ENCODE assay signal across 8 cellular contexts in genomic region chrX:118974908-118975671, GRCh38. TPM values are rescaled to one million over a fixed set of nuclear protein-coding genes. Genes with fewer than 3 reads are reported as not detected.
DNase-seq lines count a peak whose midpoint lies in the region; ATAC-seq and TF ChIP-seq lines count a peak whose summit lies in the region.

No MANE protein-coding gene starts in this region.

- H3K4me1 ChIP-seq in testis = no peaks in the 10 kb centered on the region

- POLR2A ChIA-PET in activated CD4-positive, alpha-beta memory T cell treated with anti-CD3 and anti-CD28 coated beads, Interleukin-2, amount 10 ng/mL, durations not matched to agents 7 days and 5 days (lab: Charles Lee) = no interaction called here

- peak overlapping the region in 1 of 2 donors; percentile 36 for H3K27ac ChIP-seq in testis

- peak overlapping the region; percentile 50 to 59 for H3K4me3 ChIP-seq in testis

- no peaks in the 10 kb centered on the region for H3K9me3 ChIP-seq in testis

- H3K27me3 ChIP-seq in testis = no peaks in the 10 kb centered on the region

- CTCF ChIA-PET in activated CD4-positive, alpha-beta memory T cell treated with anti-CD3 and anti-CD28 coated beads, Interleukin-2, amount 10 ng/mL, durations not matched to agents 7 days and 5 days (lab: Charles Lee) = interaction anchor here (1.4 kb wide), 1 partner anchor 29 kb away, joined by 6 read pairs; no protein-coding TSS in a partner anchor

- no peak for TF ChIP-seq CTCF in testis (IDR thresholded peaks at IDR 0.05)

- H3K4me1 Mint-ChIP-seq in activated CD4-positive, alpha-beta memory T cell treated with anti-CD3 and anti-CD28 coated beads, Interleukin-2, amount 10 ng/mL, durations not matched to agents 7 days and 5 days = peaks cover 15% of the 10 kb centered on the region
- H3K4me1 Mint-ChIP-seq in effector memory CD8-positive, alpha-beta T cell (ENCODE audit: low read depth in 2 of 2) = peaks cover 13 to 14% of the 10 kb centered on the region in 2 donors
- peaks cover 7 to 28% (median 17%) of the 10 kb centered on the region in 3 donors for H3K4me1 Mint-ChIP-seq in naive B cell

- H3K9me3 Mint-ChIP-seq in activated CD4-positive, alpha-beta memory T cell treated with anti-CD3 and anti-CD28 coated beads, Interleukin-2, amount 10 ng/mL, durations not matched to agents 7 days and 5 days = no peaks in the 10 kb centered on the region
- no peaks in the 10 kb centered on the region for H3K9me3 Mint-ChIP-seq in effector memory CD8-positive, alpha-beta T cell
- peaks cover 0 to 4% (median 0%) of the 10 kb centered on the region in 7 donors for H3K9me3 Mint-ChIP-seq in naive B cell

- H3K27ac Mint-ChIP-seq in activated CD4-positive, alpha-beta memory T cell treated with anti-CD3 and anti-CD28 coated beads, Interleukin-2, amount 10 ng/mL, durations not matched to agents 7 days and 5 days = no peak overlapping the region
- H3K27ac Mint-ChIP-seq in effector memory CD8-positive, alpha-beta T cell = peak overlapping the region; percentile 91 to 97
- H3K27ac Mint-ChIP-seq in naive B cell = peak overlapping the region in 4 of 6 donors; percentile 78 to 94 (median 86)

- ATAC-seq in effector memory CD8-positive, alpha-beta T cell (replicated peaks) = peak; percentile 61
- ATAC-seq in naive B cell (ENCODE audit: low read depth in 2 of 2) = peak; percentile 72 to 73

- intact Hi-C loops in testis (cut with DNase I; ENCODE audit: low total_unique reads) = no loop called here

- DNase-seq in NCI-H2196 (lab: John Stamatoyannopoulos, UW; ENCODE audit: unreplicated experiment) = peak; percentile 16
- DNase-seq in NCI-H2196 treated with DMSO at 0.1 percent for 48 hours (lab: John Stamatoyannopoulos, UW; ENCODE audit: unreplicated experiment) = no peak
- DNase-seq in NCI-H1105 treated with DMSO at 0.1 percent for 48 hours (lab: John Stamatoyannopoulos, UW) = peak; percentile 37
- DNase-seq in activated CD4-positive, alpha-beta memory T cell treated with anti-CD3 and anti-CD28 coated beads, Interleukin-2, amount 10 ng/mL, durations not matched to agents 7 days and 5 days = peak; percentile 44
- peak; percentile 29 to 60 (median 50) for DNase-seq in effector memory CD8-positive, alpha-beta T cell
- DNase-seq in naive B cell = peak; percentile 51
- DNase-seq in testis = peak; percentile 28
- no peak for DNase-seq in NK-92 treated with Interleukin-12 subunit alpha and Interleukin-12 subunit beta, amount 100 ng/mL, for 24 hours (lab: John Stamatoyannopoulos, UW)

- no peak for TF ChIP-seq POLR2A in testis (IDR thresholded peaks at IDR 0.05)

- peaks cover 32% of the 10 kb centered on the region for H3K27me3 Mint-ChIP-seq in activated CD4-positive, alpha-beta memory T cell treated with anti-CD3 and anti-CD28 coated beads, Interleukin-2, amount 10 ng/mL, durations not matched to agents 7 days and 5 days
- peaks cover 0 to 7% of the 10 kb centered on the region in 2 donors for H3K27me3 Mint-ChIP-seq in effector memory CD8-positive, alpha-beta T cell
- H3K27me3 Mint-ChIP-seq in naive B cell = peaks cover 21 to 54% (median 36%) of the 10 kb centered on the region in 3 donors

- H3K36me3 Mint-ChIP-seq in activated CD4-positive, alpha-beta memory T cell treated with anti-CD3 and anti-CD28 coated beads, Interleukin-2, amount 10 ng/mL, durations not matched to agents 7 days and 5 days (ENCODE audit: low read depth) = no peaks in the 10 kb centered on the region
- peaks cover 30% of the 10 kb centered on the region for H3K36me3 Mint-ChIP-seq in effector memory CD8-positive, alpha-beta T cell (ENCODE audit: insufficient read depth)
- H3K36me3 Mint-ChIP-seq in naive B cell = no peaks in the 10 kb centered on the region

- WGBS in testis, 2 donors = 14% methylated on average over 17 of the region's 82 CpGs; no CpG with 5 or more reads in 1 of the 2 donors

- no peaks in the 10 kb centered on the region for H3K36me3 ChIP-seq in testis (ENCODE audit: low read depth, missing control alignments)

- peak overlapping the region; percentile 77 for H3K4me3 Mint-ChIP-seq in activated CD4-positive, alpha-beta memory T cell treated with anti-CD3 and anti-CD28 coated beads, Interleukin-2, amount 10 ng/mL, durations not matched to agents 7 days and 5 days
- peak overlapping the region; percentile 81 to 86 for H3K4me3 Mint-ChIP-seq in effector memory CD8-positive, alpha-beta T cell
- peak overlapping the region; percentile 83 to 97 (median 90) for H3K4me3 Mint-ChIP-seq in naive B cell

RNA-seq across cellular contexts. Expression of gene LONRF3, which starts 0.7 kb away (rescaled TPM):
- total RNA-seq in activated CD4-positive, alpha-beta memory T cell treated with anti-CD3 and anti-CD28 coated beads, Interleukin-2, amount 10 ng/mL, durations not matched to agents 7 days and 5 days = under 1 TPM; 0.50 to 0.73 TPM
- under 1 TPM in 4 of 6 donors, not detected in 2; 0.09 to 0.15 (median 0.12) TPM for polyA plus RNA-seq in naive B cell (ENCODE audit: low read depth in 6 of 6)
- total RNA-seq in testis = 1 to 10 TPM; 8.5 to 9.7 TPM
- 4.2 TPM for polyA plus RNA-seq in testis (ENCODE audit: insufficient read depth, low read depth, low replicate concordance)

Comparison
In these comparisons a context has a peak if more than half of its experiments do, and no peak if none do; other contexts are left out.
1. DNase-seq: peak in NCI-H2196 (single experiment), NCI-H1105 treated with DMSO at 0.1 percent for 48 hours (single experiment), activated CD4-positive, alpha-beta memory T cell treated with anti-CD3 and anti-CD28 coated beads, Interleukin-2, amount 10 ng/mL, durations not matched to agents 7 days and 5 days (single experiment), effector memory CD8-positive, alpha-beta T cell (3 of 3), naive B cell (single experiment) and testis (single experiment); none in NCI-H2196 treated with DMSO at 0.1 percent for 48 hours (single experiment) and NK-92 treated with Interleukin-12 subunit alpha and Interleukin-12 subunit beta, amount 100 ng/mL, for 24 hours (single experiment).
2. RNA of gene LONRF3, which starts 0.7 kb away (total RNA-seq): 8.5 to 9.7 TPM in testis; 0.50 to 0.73 TPM in activated CD4-positive, alpha-beta memory T cell treated with anti-CD3 and anti-CD28 coated beads, Interleukin-2, amount 10 ng/mL, durations not matched to agents 7 days and 5 days; every median in the first group is over 4 times any median in the second.
3. Peak in every context shown above with its lines, with median percentiles within 50 percentile points of each other: H3K4me3 Mint-ChIP-seq.